ENCODE assay signal across 12 cellular contexts in genomic region chr15:66775127-66776105, GRCh38.
DNase-seq lines count a peak whose midpoint lies in the region; ATAC-seq, FAIRE-seq and TF ChIP-seq lines count a peak whose summit lies in the region.
"Had no signal": no experiment of that assay in that cellular context is flagged by ENCODE, and none has a peak within 500 bp of the region (broad histone marks: within the 10 kb centered on the region; RNA-seq: fewer than 3 reads in every experiment).

No MANE protein-coding gene starts in this region.

- H3K4me1 ChIP-seq in Panc1 (ENCODE audit: control insufficient read depth, insufficient read depth, low read length) = peaks cover 98% of the 10 kb centered on the region
- H3K4me1 ChIP-seq in pancreas = peaks cover 41 to 53% (median 43%) of the 10 kb centered on the region in 3 donors

- H3K4me1 Mint-ChIP-seq in activated CD4-positive, alpha-beta T cell treated with anti-CD3 and anti-CD28 coated beads, Interleukin-2, amount 10 ng/mL, durations not matched to agents 7 days and 5 days = no peaks in the 10 kb centered on the region
- no peaks in the 10 kb centered on the region for H3K4me1 Mint-ChIP-seq in activated CD4-positive, alpha-beta memory T cell treated with anti-CD3 and anti-CD28 coated beads, Interleukin-2, amount 10 ng/mL, durations not matched to agents 7 days and 5 days
- H3K4me1 Mint-ChIP-seq: activated T-helper 17 cell treated with anti-CD3 and anti-CD28 coated beads, Interleukin-2, amount 50 U/mL, for 72 hours had no signal

- no peak overlapping the region for H3K4me3 Mint-ChIP-seq in activated CD4-positive, alpha-beta T cell treated with anti-CD3 and anti-CD28 coated beads, Interleukin-2, amount 10 ng/mL, durations not matched to agents 7 days and 5 days
- H3K4me3 Mint-ChIP-seq in activated CD4-positive, alpha-beta memory T cell treated with anti-CD3 and anti-CD28 coated beads, Interleukin-2, amount 10 ng/mL, durations not matched to agents 7 days and 5 days = no peak overlapping the region
- H3K4me3 Mint-ChIP-seq: activated T-helper 17 cell treated with anti-CD3 and anti-CD28 coated beads, Interleukin-2, amount 50 U/mL, for 72 hours had no signal

- POLR2A ChIA-PET in Panc1 (lab: Charles Lee) = interaction anchor here (0.6 kb wide), 2 partner anchors 29 to 389 kb away, joined by 3 to 10 read pairs; no protein-coding TSS in a partner anchor
- POLR2A ChIA-PET in activated CD4-positive, alpha-beta T cell treated with anti-CD3 and anti-CD28 coated beads, Interleukin-2, amount 10 ng/mL, durations not matched to agents 7 days and 5 days (lab: Charles Lee) = no interaction called here
- POLR2A ChIA-PET in activated CD4-positive, alpha-beta memory T cell treated with anti-CD3 and anti-CD28 coated beads, Interleukin-2, amount 10 ng/mL, durations not matched to agents 7 days and 5 days (lab: Charles Lee) = no interaction called here

- H3K9me3 ChIP-seq in Panc1 (ENCODE audit: control insufficient read depth, insufficient read depth, low read depth, low read length) (no peaks in the 10 kb centered on the region), pancreas (no peaks in the 10 kb centered on the region)

- no TSS peak for BruUV-seq in Panc1 (replicated peaks; lab: Mats Ljungman, UMichigan)

- DNase-seq in AG08395 (ENCODE audit: low spot score) = peak; percentile 46
- DNase-seq in Panc1 (ENCODE audit: low read depth, low spot score) = no peak
- peak; percentile 60 for DNase-seq in Right ventricle myocardium superior
- DNase-seq in pancreas = peak in 5 of 6 donors; percentile 11 to 66 (median 53)
- DNase-seq in activated CD4-positive, alpha-beta T cell treated with anti-CD3 and anti-CD28 coated beads, Interleukin-2, amount 10 ng/mL, durations not matched to agents 7 days and 5 days = no peak
- DNase-seq in activated CD4-positive, alpha-beta memory T cell treated with anti-CD3 and anti-CD28 coated beads, Interleukin-2, amount 10 ng/mL, durations not matched to agents 7 days and 5 days = no peak
- no peak for DNase-seq in activated gamma-delta T cell treated with Interleukin-2 at 50 U/mL for 16 hours
- DNase-seq in NCI-H2171 treated with DMSO at 0.1 percent for 48 hours (lab: John Stamatoyannopoulos, UW) = no peak
- DNase-seq: activated CD4-positive, alpha-beta T cell treated with anti-CD3 and anti-CD28 coated beads for 1 hour; EL had no signal

- no peaks in the 10 kb centered on the region for H3K36me3 Mint-ChIP-seq in activated CD4-positive, alpha-beta T cell treated with anti-CD3 and anti-CD28 coated beads, Interleukin-2, amount 10 ng/mL, durations not matched to agents 7 days and 5 days (ENCODE audit: low read depth)
- no peaks in the 10 kb centered on the region for H3K36me3 Mint-ChIP-seq in activated CD4-positive, alpha-beta memory T cell treated with anti-CD3 and anti-CD28 coated beads, Interleukin-2, amount 10 ng/mL, durations not matched to agents 7 days and 5 days (ENCODE audit: low read depth)

- no peak for TF ChIP-seq CTCF in Panc1 (IDR thresholded peaks at IDR 0.05)
- no peak for TF ChIP-seq CTCF in pancreas (IDR thresholded peaks at IDR 0.05)

- no peak overlapping the region for H3K27ac Mint-ChIP-seq in activated CD4-positive, alpha-beta T cell treated with anti-CD3 and anti-CD28 coated beads, Interleukin-2, amount 10 ng/mL, durations not matched to agents 7 days and 5 days
- H3K27ac Mint-ChIP-seq in activated CD4-positive, alpha-beta memory T cell treated with anti-CD3 and anti-CD28 coated beads, Interleukin-2, amount 10 ng/mL, durations not matched to agents 7 days and 5 days = no peak overlapping the region
- H3K27ac Mint-ChIP-seq: activated T-helper 17 cell treated with anti-CD3 and anti-CD28 coated beads, Interleukin-2, amount 50 U/mL, for 72 hours had no signal

- CTCF ChIA-PET in Panc1 (lab: Charles Lee) = interaction anchor here (0.6 to 1.0 kb wide), 2 partner anchors 42 to 171 kb away, joined by 3 read pairs; no protein-coding TSS in a partner anchor
- CTCF ChIA-PET in activated CD4-positive, alpha-beta T cell treated with anti-CD3 and anti-CD28 coated beads, Interleukin-2, amount 10 ng/mL, durations not matched to agents 7 days and 5 days (lab: Charles Lee) = no interaction called here
- CTCF ChIA-PET in activated CD4-positive, alpha-beta memory T cell treated with anti-CD3 and anti-CD28 coated beads, Interleukin-2, amount 10 ng/mL, durations not matched to agents 7 days and 5 days (lab: Charles Lee) = interaction anchor here (1.2 to 1.6 kb wide), 3 partner anchors 76 to 171 kb away, joined by 4 to 7 read pairs (median 7); no protein-coding TSS in a partner anchor

- H3K27ac ChIP-seq in Panc1 (ENCODE audit: low read length) = peak overlapping the region; percentile 93
- H3K27ac ChIP-seq in pancreas = peak overlapping the region in 2 of 4 donors; percentile 5 to 87

- H3K27me3 ChIP-seq in Panc1 (ENCODE audit: control insufficient read depth, insufficient read depth, low read length) (no peaks in the 10 kb centered on the region), pancreas (no peaks in the 10 kb centered on the region)

- H3K36me3 ChIP-seq in Panc1 (ENCODE audit: control insufficient read depth, insufficient read depth, low read length) = no peaks in the 10 kb centered on the region
- no peaks in the 10 kb centered on the region for H3K36me3 ChIP-seq in pancreas

- H3K27me3 Mint-ChIP-seq in activated CD4-positive, alpha-beta T cell treated with anti-CD3 and anti-CD28 coated beads, Interleukin-2, amount 10 ng/mL, durations not matched to agents 7 days and 5 days = no peaks in the 10 kb centered on the region
- H3K27me3 Mint-ChIP-seq in activated CD4-positive, alpha-beta memory T cell treated with anti-CD3 and anti-CD28 coated beads, Interleukin-2, amount 10 ng/mL, durations not matched to agents 7 days and 5 days = no peaks in the 10 kb centered on the region

- ATAC-seq in Panc1 = no peak
- ATAC-seq in Right ventricle myocardium superior (ENCODE audit: poor library complexity) = peak; percentile 46
- no peak for ATAC-seq in pancreas

- WGBS in pancreas, 2 donors = 75 to 77% methylated on average over 18 of the region's 18 CpGs

- FAIRE-seq in pancreas (lab: Jason Lieb, UNC) = no peak

- no peaks in the 10 kb centered on the region for H3K9me3 Mint-ChIP-seq in activated CD4-positive, alpha-beta T cell treated with anti-CD3 and anti-CD28 coated beads, Interleukin-2, amount 10 ng/mL, durations not matched to agents 7 days and 5 days
- H3K9me3 Mint-ChIP-seq in activated CD4-positive, alpha-beta memory T cell treated with anti-CD3 and anti-CD28 coated beads, Interleukin-2, amount 10 ng/mL, durations not matched to agents 7 days and 5 days = no peaks in the 10 kb centered on the region
- H3K9me3 Mint-ChIP-seq: activated T-helper 17 cell treated with anti-CD3 and anti-CD28 coated beads, Interleukin-2, amount 50 U/mL, for 72 hours had no signal

- intact Hi-C loops in Panc1 (cut with micrococcal nuclease; ENCODE audit: unreplicated experiment) = loop anchor here (2.0 kb wide), 1 partner anchor 69 kb away; no protein-coding TSS in a partner anchor
- intact Hi-C loops in Right ventricle myocardium superior (cut with DNase I) = loop anchor here (5.0 kb wide), 1 partner anchor 77 kb away; no protein-coding TSS in a partner anchor
- intact Hi-C loops in pancreas (cut with DNase I) = loop anchor here (5.0 to 10.0 kb wide), 2 partner anchors 151 to 153 kb away; no protein-coding TSS in a partner anchor

- H3K4me3 ChIP-seq in Panc1 (ENCODE audit: low read depth in 2 of 2, low read length in 2 of 2) (no peak overlapping the region), pancreas (no peak overlapping the region)
- H3K4me3 ChIP-seq: SK-N-MC had no signal

- in situ Hi-C loops in Panc1 (cut with HindIII; ENCODE audit: low pct_unique_long_range_greater_than_20kb, low sequenced_read_pairs) = no loop called here

Comparison
In these comparisons a context has a peak if more than half of its experiments do, and no peak if none do; other contexts are left out.
1. DNase-seq: peak in AG08395 (single experiment), Right ventricle myocardium superior (single experiment) and pancreas (5 of 6); none in Panc1 (single experiment), activated CD4-positive, alpha-beta T cell treated with anti-CD3 and anti-CD28 coated beads, Interleukin-2, amount 10 ng/mL, durations not matched to agents 7 days and 5 days (single experiment), activated CD4-positive, alpha-beta memory T cell treated with anti-CD3 and anti-CD28 coated beads, Interleukin-2, amount 10 ng/mL, durations not matched to agents 7 days and 5 days (single experiment), activated gamma-delta T cell treated with Interleukin-2 at 50 U/mL for 16 hours (single experiment) and NCI-H2171 treated with DMSO at 0.1 percent for 48 hours (single experiment).